17 cellular contexts compared by ENCODE assay signal in genomic region chr15:85037617-85038016, GRCh38. TPM values are rescaled to one million over a fixed set of nuclear protein-coding genes. Genes with fewer than 3 reads are reported as not detected.
A peak's percentile ranks its signal among the peaks of the same experiment; 100 is the strongest.
DNase-seq lines count a peak whose midpoint lies in the region; ATAC-seq, FAIRE-seq and TF ChIP-seq lines count a peak whose summit lies in the region.
"Had no signal": no experiment of that assay in that cellular context is flagged by ENCODE, and none has a peak within 500 bp of the region (broad histone marks: within the 10 kb centered on the region; RNA-seq: fewer than 3 reads in every experiment).

No MANE protein-coding gene starts in this region.

- TF ChIP-seq POLR2A in A549 (IDR thresholded peaks at IDR 0.05; ENCODE audit: low read length) (no peak), ovary (IDR thresholded peaks at IDR 0.05) (no peak)

- no peaks in the 10 kb centered on the region for H3K36me3 ChIP-seq in ovary

- intact Hi-C loops in ovary (cut with DNase I), result no loop called here

- no peak for ATAC-seq in A549
- no peak for ATAC-seq in GM18861 (IDR thresholded peaks at IDR 0.05; ENCODE audit: unreplicated experiment)
- ATAC-seq: PC-3 had no signal

- DNase-seq in A549 (ENCODE audit: low read depth in 1 of 2, low spot score in 1 of 2), result no peak
- DNase-seq in CD1c-positive myeloid dendritic cell (ENCODE audit: extremely low spot score), result peak; percentile 33
- DNase-seq in caudate nucleus (lab: John Stamatoyannopoulos, UW), result peak in 1 of 61 donors; percentile 11
- peak; percentile 45 for DNase-seq in midbrain (lab: John Stamatoyannopoulos, UW)
- DNase-seq in ovary, result no peak
- no peak for DNase-seq in A172 (ENCODE audit: low spot score)
- no peak for DNase-seq in NK-92 treated with Interleukin-12 subunit alpha and Interleukin-12 subunit beta, amount 100 ng/mL, for 24 hours (lab: John Stamatoyannopoulos, UW)
- DNase-seq: Caco-2, GOT3, KBM-7, NCI-H1105 treated with DMSO at 0.1 percent for 48 hours, NCI-H187, NCI-H2171, NCI-H510A, PC-3, SK-N-SH had no signal

- POLR2A ChIA-PET in A549 (lab: Yijun Ruan, JAX), result no interaction called here

- H3K27ac ChIP-seq in A549, result no peak overlapping the region; a peak in 1 of 6 replicates
- H3K27ac ChIP-seq in caudate nucleus (ENCODE audit: low read depth, low read length), result peak overlapping the region; percentile 89
- no peak overlapping the region for H3K27ac ChIP-seq in ovary

- no peaks in the 10 kb centered on the region for H3K27me3 ChIP-seq in ovary

- TF ChIP-seq EP300 in A549 (IDR thresholded peaks at IDR 0.05) (no peak), ovary (IDR thresholded peaks at IDR 0.05) (no peak)

- FAIRE-seq in A549 (lab: Jason Lieb, UNC), result peak; percentile 36

- no peaks in the 10 kb centered on the region for H3K9me3 ChIP-seq in A549
- H3K9me3 ChIP-seq in ovary, result no peaks in the 10 kb centered on the region
- H3K9me3 ChIP-seq: Caco-2, SK-N-SH had no signal

- no peak for TF ChIP-seq RAD21 in A549 (conservative IDR thresholded peaks at IDR 0.05 in 1 of 2, IDR thresholded peaks at IDR 0.05 in 1 of 2)

- peak overlapping the region; percentile 40 for H3K4me2 ChIP-seq in A549
- H3K4me2 ChIP-seq: SK-N-SH had no signal

- TF ChIP-seq CTCF in A549 (IDR thresholded peaks at IDR 0.05) (no peak), ovary (IDR thresholded peaks at IDR 0.05) (no peak)

- CTCF ChIA-PET in A549 (lab: Yijun Ruan, JAX), result interaction anchor here (0.7 to 1.9 kb wide), 7 partner anchors 9 to 82 kb away, joined by 3 to 5 read pairs (median 3); no protein-coding TSS in a partner anchor

- H3K4me3 ChIP-seq in A549 (no peak overlapping the region), ovary (no peak overlapping the region)

- 83% methylated on average over 1 of the region's 1 CpG for WGBS in A549 (ENCODE audit: missing lambda C conversion rate)
- WGBS in ovary, 3 donors, result 91 to 100% (median 92%) methylated on average over 1 of the region's 1 CpG

- peaks cover 86% of the 10 kb centered on the region for H3K4me1 ChIP-seq in A549
- H3K4me1 ChIP-seq in ovary (ENCODE audit: insufficient read depth), result peaks cover 3% of the 10 kb centered on the region

TF ChIP-seq in A549, 52 proteins besides CTCF, POLR2A, EP300 and RAD21:
- TF ChIP-seq ESRRA (IDR thresholded peaks at IDR 0.05; ENCODE audit: borderline replicate concordance, low read length) (no peak), FOSB (CRISPR knock-in tag; IDR thresholded peaks at IDR 0.05) (no peak), BHLHE40 (IDR thresholded peaks at IDR 0.05; ENCODE audit: low read depth, low read length) (no peak), TP53 (CRISPR knock-in tag; IDR thresholded peaks at IDR 0.05) (no peak), NFE2L2 (conservative IDR thresholded peaks at IDR 0.05; ENCODE audit: low read length) (no peak)
- TF ChIP-seq, protein P1, sequence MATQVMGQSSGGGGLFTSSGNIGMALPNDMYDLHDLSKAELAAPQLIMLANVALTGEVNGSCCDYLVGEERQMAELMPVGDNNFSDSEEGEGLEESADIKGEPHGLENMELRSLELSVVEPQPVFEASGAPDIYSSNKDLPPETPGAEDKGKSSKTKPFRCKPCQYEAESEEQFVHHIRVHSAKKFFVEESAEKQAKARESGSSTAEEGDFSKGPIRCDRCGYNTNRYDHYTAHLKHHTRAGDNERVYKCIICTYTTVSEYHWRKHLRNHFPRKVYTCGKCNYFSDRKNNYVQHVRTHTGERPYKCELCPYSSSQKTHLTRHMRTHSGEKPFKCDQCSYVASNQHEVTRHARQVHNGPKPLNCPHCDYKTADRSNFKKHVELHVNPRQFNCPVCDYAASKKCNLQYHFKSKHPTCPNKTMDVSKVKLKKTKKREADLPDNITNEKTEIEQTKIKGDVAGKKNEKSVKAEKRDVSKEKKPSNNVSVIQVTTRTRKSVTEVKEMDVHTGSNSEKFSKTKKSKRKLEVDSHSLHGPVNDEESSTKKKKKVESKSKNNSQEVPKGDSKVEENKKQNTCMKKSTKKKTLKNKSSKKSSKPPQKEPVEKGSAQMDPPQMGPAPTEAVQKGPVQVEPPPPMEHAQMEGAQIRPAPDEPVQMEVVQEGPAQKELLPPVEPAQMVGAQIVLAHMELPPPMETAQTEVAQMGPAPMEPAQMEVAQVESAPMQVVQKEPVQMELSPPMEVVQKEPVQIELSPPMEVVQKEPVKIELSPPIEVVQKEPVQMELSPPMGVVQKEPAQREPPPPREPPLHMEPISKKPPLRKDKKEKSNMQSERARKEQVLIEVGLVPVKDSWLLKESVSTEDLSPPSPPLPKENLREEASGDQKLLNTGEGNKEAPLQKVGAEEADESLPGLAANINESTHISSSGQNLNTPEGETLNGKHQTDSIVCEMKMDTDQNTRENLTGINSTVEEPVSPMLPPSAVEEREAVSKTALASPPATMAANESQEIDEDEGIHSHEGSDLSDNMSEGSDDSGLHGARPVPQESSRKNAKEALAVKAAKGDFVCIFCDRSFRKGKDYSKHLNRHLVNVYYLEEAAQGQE (IDR thresholded peaks at IDR 0.05), result no peak

RNA-seq across cellular contexts. Expression of gene PDE8A, which starts 56.0 kb away (rescaled TPM):
- polyA plus RNA-seq in A549 (2011; rRNA removed) (171 and 204 TPM in 2 replicates), A549 (2017; fragmentation: RNase III; extraction: RNeasy Plus Mini Kit Qiagen cat#74134 plus additional on column Dnase treatment) (44.4 to 45.3 TPM (median 45.0 TPM) in 3 replicates), ovary (10 to 100 TPM; 13.8 to 33.2 TPM)
- polyA plus RNA-seq in A549 (2012; cell fraction: cytosol; rRNA removed), result 43.7 and 46.8 TPM in 2 replicates
- polyA plus RNA-seq in A549 (2012; cell fraction: nucleus; rRNA removed), result 57.8 and 99.2 TPM in 2 replicates
- polyA minus RNA-seq in A549 (2011; rRNA and poly(A)+ RNA removed), result 104 and 125 TPM in 2 replicates
- total RNA-seq in ovary, result 10 to 100 TPM; 23.7 to 61.8 (median 43.0) TPM
- total RNA-seq in A172 (2014; rRNA removed; shearing (Covaris generic)), result 7.9 and 13.8 TPM in 2 replicates

Comparison
In these comparisons a context has a peak if more than half of its experiments do, and no peak if none do; other contexts are left out.
1. DNase-seq: peak in CD1c-positive myeloid dendritic cell (single experiment) and midbrain (single experiment); none in A549 (0 of 2), ovary (0 of 5), A172 (single experiment) and NK-92 treated with Interleukin-12 subunit alpha and Interleukin-12 subunit beta, amount 100 ng/mL, for 24 hours (single experiment).